ENCODE assay signal across 2 cellular contexts in genomic region chr5:138932171-138932810, GRCh38.
TF ChIP-seq lines count a peak whose summit lies in the region.

No MANE protein-coding gene starts in this region.

TF ChIP-seq in SK-N-SH, 30 proteins besides CTCF, POLR2A, EP300 and RAD21 (continued from another document):
- TF ChIP-seq ZBTB33 (IDR thresholded peaks at IDR 0.05; ENCODE audit: borderline replicate concordance, low read depth) (no peak), CHD2 (IDR thresholded peaks at IDR 0.05; ENCODE audit: low read length, partially characterized antibody) (no peak), RCOR1 (IDR thresholded peaks at IDR 0.05; ENCODE audit: low read length) (no peak)

TF ChIP-seq in SK-N-SH treated with all-trans-retinoic acid at 6 μM for 48 hours, 23 proteins besides CTCF, POLR2A, EP300 and RAD21 (continued from another document):
- TF ChIP-seq CREB5 (CRISPR knock-in tag; IDR thresholded peaks at IDR 0.05; ENCODE audit: low read depth) (no peak), ZC3H10 (CRISPR knock-in tag; IDR thresholded peaks at IDR 0.05) (no peak), PATZ1 (CRISPR knock-in tag; IDR thresholded peaks at IDR 0.05; ENCODE audit: borderline replicate concordance) (no peak), ZFP3 (CRISPR knock-in tag; IDR thresholded peaks at IDR 0.05) (no peak), TOX (CRISPR knock-in tag; IDR thresholded peaks at IDR 0.05; ENCODE audit: borderline replicate concordance) (no peak), CSDC2 (CRISPR knock-in tag; IDR thresholded peaks at IDR 0.05) (no peak), PPARA (CRISPR knock-in tag; IDR thresholded peaks at IDR 0.05; ENCODE audit: borderline replicate concordance) (no peak)
